23 cellular contexts compared by ENCODE assay signal in the genomic region with DNA sequence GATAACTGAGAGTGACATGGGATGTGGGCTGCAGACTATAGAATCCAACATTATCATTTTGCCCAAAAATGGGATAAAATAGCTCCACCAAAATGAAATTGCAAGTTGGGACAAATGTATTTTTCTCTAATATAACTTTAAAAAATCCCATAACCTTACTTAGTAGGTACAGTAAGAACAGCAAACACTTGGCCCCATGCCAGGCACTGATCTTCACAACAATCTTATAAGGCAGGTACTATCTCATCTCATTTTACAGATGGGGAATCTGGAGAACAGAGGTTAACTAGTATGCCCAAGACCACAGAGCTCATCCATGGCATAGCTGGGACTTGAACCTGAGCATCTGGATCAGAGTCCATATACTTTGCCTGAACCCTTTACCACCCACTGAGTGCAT. TPM values are rescaled to one million over a fixed set of nuclear protein-coding genes. Genes with fewer than 3 reads are reported as not detected.
"Had no signal": no experiment of that assay in that cellular context is flagged by ENCODE, and none has a peak within 500 bp of the region (broad histone marks: within the 10 kb centered on the region; RNA-seq: fewer than 3 reads in every experiment).

No MANE protein-coding gene starts in this region.

- H3K36me3 Mint-ChIP-seq: activated naive CD4-positive, alpha-beta T cell treated with anti-CD3 and anti-CD28 coated beads, Interleukin-2, amount 50 U/mL, for 24 hours; naive thymus-derived CD8-positive, alpha-beta T cell had no signal

- H3K27me3 Mint-ChIP-seq: activated naive CD4-positive, alpha-beta T cell treated with anti-CD3 and anti-CD28 coated beads, Interleukin-2, amount 50 U/mL, for 24 hours had no signal

- H3K9me3 Mint-ChIP-seq: activated CD4-positive, alpha-beta memory T cell treated with anti-CD3 and anti-CD28 coated beads, Interleukin-2, amount 10 ng/mL, durations not matched to agents 7 days and 5 days; activated CD4-positive, alpha-beta T cell treated with anti-CD3 and anti-CD28 coated beads, Interleukin-2, amount 10 ng/mL, durations not matched to agents 7 days and 5 days; activated naive CD4-positive, alpha-beta T cell treated with anti-CD3 and anti-CD28 coated beads, Interleukin-2, amount 50 U/mL, for 24 hours; activated naive CD8-positive, alpha-beta T cell treated with anti-CD3 and anti-CD28 coated beads, Interleukin-2, amount 50 U/mL, for 24 hours; activated T-cell treated with anti-CD3 and anti-CD28 coated beads, Interleukin-2, amount 50 U/mL, for 24 hours; dendritic cell treated with granulocyte-macrophage colony-stimulating factor and Interleukin-4, amounts not matched to agents 40 ng/mL and 50 ng/mL, for 4 days; endodermal cell; naive thymus-derived CD8-positive, alpha-beta T cell; neural crest cell; T-helper 1 cell treated with Interleukin-12 subunit alpha and Interleukin-12 subunit beta and Interleukin-4 antibody, amounts not matched to agents 30 μg/mL and 1 μg/mL, for 36 hours had no signal

- ATAC-seq: left colon had no signal

- H3K4me1 ChIP-seq: breast epithelium had no signal

- H3K27ac Mint-ChIP-seq: activated CD4-positive, alpha-beta memory T cell treated with anti-CD3 and anti-CD28 coated beads, Interleukin-2, amount 10 ng/mL, durations not matched to agents 7 days and 5 days; activated CD4-positive, alpha-beta T cell treated with anti-CD3 and anti-CD28 coated beads, Interleukin-2, amount 10 ng/mL, durations not matched to agents 7 days and 5 days; activated naive CD8-positive, alpha-beta T cell treated with anti-CD3 and anti-CD28 coated beads, Interleukin-2, amount 50 U/mL, for 24 hours; activated T-cell treated with anti-CD3 and anti-CD28 coated beads, Interleukin-2, amount 50 U/mL, for 24 hours; dendritic cell treated with granulocyte-macrophage colony-stimulating factor and Interleukin-4, amounts not matched to agents 40 ng/mL and 50 ng/mL, for 4 days; endodermal cell; T-helper 1 cell treated with Interleukin-12 subunit alpha and Interleukin-12 subunit beta and Interleukin-4 antibody, amounts not matched to agents 30 μg/mL and 1 μg/mL, for 36 hours had no signal

- H3K27me3 ChIP-seq: breast epithelium, esophagus muscularis mucosa, testis, transverse colon had no signal

- H3K4me1 Mint-ChIP-seq: activated CD4-positive, alpha-beta memory T cell treated with anti-CD3 and anti-CD28 coated beads, Interleukin-2, amount 10 ng/mL, durations not matched to agents 7 days and 5 days; activated CD4-positive, alpha-beta T cell treated with anti-CD3 and anti-CD28 coated beads, Interleukin-2, amount 10 ng/mL, durations not matched to agents 7 days and 5 days; activated naive CD4-positive, alpha-beta T cell treated with anti-CD3 and anti-CD28 coated beads, Interleukin-2, amount 50 U/mL, for 24 hours; endodermal cell had no signal

- H3K4me3 ChIP-seq: breast epithelium, esophagus muscularis mucosa, testis, transverse colon had no signal

- H3K27ac ChIP-seq: breast epithelium, esophagus muscularis mucosa, testis, transverse colon, WERI-Rb-1 had no signal

- H3K36me3 ChIP-seq: breast epithelium, esophagus muscularis mucosa, transverse colon, WERI-Rb-1 had no signal

- H3K9me3 ChIP-seq: breast epithelium, esophagus muscularis mucosa, testis, transverse colon had no signal

- H3K4me3 Mint-ChIP-seq: activated CD4-positive, alpha-beta memory T cell treated with anti-CD3 and anti-CD28 coated beads, Interleukin-2, amount 10 ng/mL, durations not matched to agents 7 days and 5 days; activated CD4-positive, alpha-beta T cell treated with anti-CD3 and anti-CD28 coated beads, Interleukin-2, amount 10 ng/mL, durations not matched to agents 7 days and 5 days; activated naive CD4-positive, alpha-beta T cell treated with anti-CD3 and anti-CD28 coated beads, Interleukin-2, amount 50 U/mL, for 24 hours; activated naive CD8-positive, alpha-beta T cell treated with anti-CD3 and anti-CD28 coated beads, Interleukin-2, amount 50 U/mL, for 24 hours; activated T-cell treated with anti-CD3 and anti-CD28 coated beads, Interleukin-2, amount 50 U/mL, for 24 hours; dendritic cell treated with granulocyte-macrophage colony-stimulating factor and Interleukin-4, amounts not matched to agents 40 ng/mL and 50 ng/mL, for 4 days; endodermal cell; naive thymus-derived CD8-positive, alpha-beta T cell; neural crest cell; T-helper 1 cell treated with Interleukin-12 subunit alpha and Interleukin-12 subunit beta and Interleukin-4 antibody, amounts not matched to agents 30 μg/mL and 1 μg/mL, for 36 hours had no signal

- DNase-seq: activated CD4-positive, alpha-beta memory T cell treated with anti-CD3 and anti-CD28 coated beads, Interleukin-2, amount 10 ng/mL, durations not matched to agents 7 days and 5 days; activated CD4-positive, alpha-beta T cell treated with anti-CD3 and anti-CD28 coated beads, Interleukin-2, amount 10 ng/mL, durations not matched to agents 7 days and 5 days; activated CD4-positive, CD25-positive, alpha-beta regulatory T cell treated with anti-CD3 and anti-CD28 coated beads, Interleukin-2, amount 50 U/mL, for 72 hours; activated CD8-positive, alpha-beta memory T cell treated with anti-CD3 and anti-CD28 coated beads, Interleukin-2, amount 50 U/mL, for 48 hours; activated gamma-delta T cell treated with Interleukin-2 at 50 U/mL for 16 hours; activated naive CD8-positive, alpha-beta T cell treated with anti-CD3 and anti-CD28 coated beads, Interleukin-2, amount 50 U/mL, for 24 hours; activated T-cell treated with anti-CD3 and anti-CD28 coated beads, Interleukin-2, amount 50 U/mL, for 24 hours; central memory CD4-positive, alpha-beta T cell; endodermal cell; foreskin melanocyte; left colon; naive thymus-derived CD8-positive, alpha-beta T cell; stimulated activated CD4-positive, alpha-beta T cell treated with anti-CD3 and anti-CD28 coated beads, Interleukin-2, amount 100 ng/mL, for 48 hours; stimulated activated naive CD4-positive, alpha-beta T cell treated with Interleukin-2 at 50 U/mL for 16 hours; testis; transverse colon; WERI-Rb-1 had no signal

RNA-seq across cellular contexts. Expression of a gene that starts 13.5 kb away (rescaled TPM):
- total RNA-seq: activated CD4-positive, alpha-beta T cell treated with anti-CD3 and anti-CD28 coated beads, Interleukin-2, amount 10 ng/mL, durations not matched to agents 7 days and 5 days; naive thymus-derived CD8-positive, alpha-beta T cell had no signal

RNA-seq across cellular contexts. Expression of a gene that starts 22.5 kb away (rescaled TPM):
- total RNA-seq: activated CD4-positive, alpha-beta memory T cell treated with anti-CD3 and anti-CD28 coated beads, Interleukin-2, amount 10 ng/mL, durations not matched to agents 7 days and 5 days; activated CD4-positive, alpha-beta T cell treated with anti-CD3 and anti-CD28 coated beads, Interleukin-2, amount 10 ng/mL, durations not matched to agents 7 days and 5 days; neural crest cell had no signal
- polyA plus RNA-seq: naive thymus-derived CD8-positive, alpha-beta T cell had no signal
